In genomic region chr1:245181123-245181522, GRCh38 we compare ENCODE assay signal across 28 cellular contexts. TPM values are rescaled to one million over a fixed set of nuclear protein-coding genes. Genes with fewer than 3 reads are reported as not detected.
A peak's percentile ranks its signal among the peaks of the same experiment; 100 is the strongest.
DNase-seq lines count a peak whose midpoint lies in the region; ATAC-seq and TF ChIP-seq lines count a peak whose summit lies in the region.
"Had no signal": no experiment of that assay in that cellular context is flagged by ENCODE, and none has a peak within 500 bp of the region (broad histone marks: within the 10 kb centered on the region; RNA-seq: fewer than 3 reads in every experiment).

No MANE protein-coding gene starts in this region.

- peak; percentile 86 for DNase-seq in NCI-H146 (lab: John Stamatoyannopoulos, UW)
- no peak for DNase-seq in neuronal stem cell (ENCODE audit: low spot score)
- no peak for DNase-seq in esophagus muscularis mucosa (ENCODE audit: extremely low spot score)
- no peak for DNase-seq in CD8-positive, alpha-beta T cell
- DNase-seq in activated CD4-positive, alpha-beta T cell treated with anti-CD3 and anti-CD28 coated beads for 48 hours: no peak
- DNase-seq: activated CD4-positive, alpha-beta T cell treated with anti-CD3 and anti-CD28 coated beads, Interleukin-2, amount 50 U/mL, for 1 hour; activated naive CD4-positive, alpha-beta T cell treated with anti-CD3 and anti-CD28 coated beads for 36 hours; activated T-cell treated with anti-CD3 and anti-CD28 coated beads, Interleukin-2, amount 50 U/mL, for 72 hours; amniotic stem cell; CD4-positive, alpha-beta T cell; colonic mucosa; effector memory CD4-positive, alpha-beta T cell; erythroblast; foreskin fibroblast; GM23248; heart left ventricle; mammary epithelial cell; NCI-H1048; NCI-H2081 treated with DMSO at 0.1 percent for 48 hours; NCI-H510A treated with DMSO at 0.1 percent for 48 hours; psoas muscle; sigmoid colon; stimulated activated naive CD4-positive, alpha-beta T cell; testis; uterus had no signal

- H2BK15ac ChIP-seq in neuronal stem cell (ENCODE audit: low read length): no peak overlapping the region

- no peak overlapping the region for H4K91ac ChIP-seq in neuronal stem cell (ENCODE audit: low read depth, low read length, poor library complexity)

- H3K18ac ChIP-seq in neuronal stem cell (ENCODE audit: low read length): no peak overlapping the region

- H3K36me3 ChIP-seq in KOPT-K1 (ENCODE audit: insufficient read depth, low read length): no peaks in the 10 kb centered on the region
- H3K36me3 ChIP-seq in neuronal stem cell (replicated peaks in 1 of 2; ENCODE audit: control insufficient read depth in 2 of 2, insufficient read depth in 2 of 2, low read length in 2 of 2): no peaks in the 10 kb centered on the region
- no peaks in the 10 kb centered on the region for H3K36me3 ChIP-seq in esophagus muscularis mucosa
- H3K36me3 ChIP-seq in CD8-positive, alpha-beta T cell (ENCODE audit: insufficient read depth, low read length): no peaks in the 10 kb centered on the region
- H3K36me3 ChIP-seq: colonic mucosa, heart left ventricle, sigmoid colon, uterus had no signal

- H3K79me1 ChIP-seq in neuronal stem cell (ENCODE audit: low read depth, low read length): no peaks in the 10 kb centered on the region

- TF ChIP-seq CTCF in brain (conservative IDR thresholded peaks at IDR 0.05): no peak
- TF ChIP-seq CTCF in esophagus muscularis mucosa (IDR thresholded peaks at IDR 0.05): no peak
- TF ChIP-seq CTCF in CD8-positive, alpha-beta T cell (IDR thresholded peaks at IDR 0.05): no peak

- H3K14ac ChIP-seq in neuronal stem cell (ENCODE audit: low read length): no peak overlapping the region

- H3K4me3 ChIP-seq in neuronal stem cell (ENCODE audit: low read length in 2 of 2): peak overlapping the region in 1 of 2 donors; percentile 19
- H3K4me3 ChIP-seq in esophagus muscularis mucosa: no peak overlapping the region
- no peak overlapping the region for H3K4me3 ChIP-seq in CD8-positive, alpha-beta T cell (ENCODE audit: low read depth, low read length)
- H3K4me3 ChIP-seq: colonic mucosa, GM23248, heart left ventricle, psoas muscle, sigmoid colon, testis, uterus had no signal

- peak overlapping the region in 4 of 5 experiments; percentile 51 to 85 (median 80) for H3K27ac Mint-ChIP-seq in brain
- no peak overlapping the region for H3K27ac Mint-ChIP-seq in CD8-positive, alpha-beta T cell
- H3K27ac Mint-ChIP-seq: activated naive CD4-positive, alpha-beta T cell treated with anti-CD3 and anti-CD28 coated beads for 36 hours; activated T-cell treated with anti-CD3 and anti-CD28 coated beads, Interleukin-2, amount 50 U/mL, for 72 hours; CD4-positive, alpha-beta T cell had no signal

- peaks cover 6 to 12% of the 10 kb centered on the region in 2 donors for H3K4me1 ChIP-seq in neuronal stem cell (ENCODE audit: control insufficient read depth in 2 of 2, insufficient read depth in 1 of 2, low read depth in 1 of 2, low read length in 2 of 2)
- no peaks in the 10 kb centered on the region for H3K4me1 ChIP-seq in esophagus muscularis mucosa
- H3K4me1 ChIP-seq in CD8-positive, alpha-beta T cell (ENCODE audit: insufficient read depth, low read length): no peaks in the 10 kb centered on the region
- H3K4me1 ChIP-seq: colonic mucosa, psoas muscle, sigmoid colon, testis, uterus had no signal

- H2BK120ac ChIP-seq in neuronal stem cell (ENCODE audit: low read depth, low read length): no peak overlapping the region

- WGBS in neuronal stem cell (ENCODE audit: extremely low coverage in 2 of 2, insufficient read length in 2 of 2, insufficient replicate concordance in 1 of 2), 2 donors: no CpG with 5 or more reads among the region's 7 CpGs
- 82% methylated on average over 7 of the region's 7 CpGs for WGBS in esophagus muscularis mucosa

- H3K4me3 Mint-ChIP-seq in brain: peak overlapping the region; percentile 1 to 76 (median 54)
- no peak overlapping the region for H3K4me3 Mint-ChIP-seq in CD8-positive, alpha-beta T cell
- H3K4me3 Mint-ChIP-seq: activated naive CD4-positive, alpha-beta T cell treated with anti-CD3 and anti-CD28 coated beads for 36 hours; activated T-cell treated with anti-CD3 and anti-CD28 coated beads, Interleukin-2, amount 50 U/mL, for 72 hours; CD4-positive, alpha-beta T cell had no signal

- no peak for TF ChIP-seq EP300 in esophagus muscularis mucosa (IDR thresholded peaks at IDR 0.05)

- no peaks in the 10 kb centered on the region for H3K9me3 Mint-ChIP-seq in brain
- H3K9me3 Mint-ChIP-seq in CD8-positive, alpha-beta T cell: no peaks in the 10 kb centered on the region
- H3K9me3 Mint-ChIP-seq: activated naive CD4-positive, alpha-beta T cell treated with anti-CD3 and anti-CD28 coated beads for 36 hours; activated T-cell treated with anti-CD3 and anti-CD28 coated beads, Interleukin-2, amount 50 U/mL, for 72 hours; CD4-positive, alpha-beta T cell had no signal

- no peaks in the 10 kb centered on the region for H3K27me3 Mint-ChIP-seq in brain
- no peaks in the 10 kb centered on the region for H3K27me3 Mint-ChIP-seq in CD8-positive, alpha-beta T cell (ENCODE audit: low read depth)
- H3K27me3 Mint-ChIP-seq: CD4-positive, alpha-beta T cell had no signal

- no peak overlapping the region for H2BK5ac ChIP-seq in neuronal stem cell (ENCODE audit: low read length)

- H2BK12ac ChIP-seq in neuronal stem cell (ENCODE audit: low read length): no peak overlapping the region

- CTCF ChIA-PET in CD8-positive, alpha-beta T cell (lab: Charles Lee): interaction anchor here (0.8 to 1.6 kb wide), 2 partner anchors 10 to 28 kb away, joined by 3 to 4 read pairs; no protein-coding TSS in a partner anchor

- no peak overlapping the region for H2AK5ac ChIP-seq in neuronal stem cell (ENCODE audit: low read depth, low read length)

- H3K4me1 Mint-ChIP-seq in brain: peaks cover 34% of the 10 kb centered on the region
- H3K4me1 Mint-ChIP-seq in CD8-positive, alpha-beta T cell (ENCODE audit: low read depth): no peaks in the 10 kb centered on the region

- no peak overlapping the region for H4K8ac ChIP-seq in neuronal stem cell (ENCODE audit: low read depth, low read length)

- POLR2A ChIA-PET in CD8-positive, alpha-beta T cell (lab: Charles Lee): no interaction called here

- no peak for TF ChIP-seq POLR2A in esophagus muscularis mucosa (IDR thresholded peaks at IDR 0.05; ENCODE audit: low read depth)

- H3K9ac ChIP-seq in neuronal stem cell (ENCODE audit: low read depth, low read length, poor library complexity): no peak overlapping the region
- H3K9ac ChIP-seq: GM23248 had no signal

- H3K23ac ChIP-seq in neuronal stem cell (ENCODE audit: low read depth, low read length, poor library complexity): no peak overlapping the region

- H3K27me3 ChIP-seq in neuronal stem cell (ENCODE audit: control insufficient read depth in 3 of 3, insufficient read depth in 3 of 3, low read depth in 1 of 3, low read length in 3 of 3) (no peaks in the 10 kb centered on the region), esophagus muscularis mucosa (no peaks in the 10 kb centered on the region)
- H3K27me3 ChIP-seq in CD8-positive, alpha-beta T cell (ENCODE audit: insufficient read depth, low read length): no peaks in the 10 kb centered on the region
- H3K27me3 ChIP-seq: colonic mucosa, heart left ventricle, sigmoid colon, testis, uterus had no signal

- no peak overlapping the region for H3K4me2 ChIP-seq in neuronal stem cell (ENCODE audit: insufficient read depth, low read length, poor library complexity, severe bottlenecking)

- no peaks in the 10 kb centered on the region for H3K36me3 Mint-ChIP-seq in brain
- no peaks in the 10 kb centered on the region for H3K36me3 Mint-ChIP-seq in CD8-positive, alpha-beta T cell

- ATAC-seq in CD8-positive, alpha-beta T cell: no peak
- ATAC-seq: activated T-cell treated with anti-CD3 and anti-CD28 coated beads, Interleukin-2, amount 50 U/mL, for 72 hours; Panc1; psoas muscle had no signal

- no peak overlapping the region for H3K4ac ChIP-seq in neuronal stem cell (ENCODE audit: low read length)

- peak overlapping the region; percentile 76 for H2AFZ ChIP-seq in neuronal stem cell (ENCODE audit: low read length)

- intact Hi-C loops in esophagus muscularis mucosa (cut with DNase I): no loop called here
- intact Hi-C loops in CD8-positive, alpha-beta T cell (cut with DNase I, micrococcal nuclease): no loop called here

- H3K27ac ChIP-seq in KOPT-K1 (ENCODE audit: low read depth, low read length, poor library complexity, severe bottlenecking): peak overlapping the region; percentile 6
- no peak overlapping the region for H3K27ac ChIP-seq in neuronal stem cell (replicated peaks; ENCODE audit: low read length)
- no peak overlapping the region for H3K27ac ChIP-seq in esophagus muscularis mucosa (replicated peaks in 1 of 4)
- H3K27ac ChIP-seq in CD8-positive, alpha-beta T cell (ENCODE audit: low read depth, low read length): no peak overlapping the region
- H3K27ac ChIP-seq: colonic mucosa, GM23248, heart left ventricle, psoas muscle, sigmoid colon, testis, uterus had no signal

- no peaks in the 10 kb centered on the region for H3K9me3 ChIP-seq in KOPT-K1 (ENCODE audit: insufficient read depth, low read length, poor library complexity, severe bottlenecking)
- no peaks in the 10 kb centered on the region for H3K9me3 ChIP-seq in neuronal stem cell (replicated peaks in 1 of 2; ENCODE audit: control insufficient read depth in 2 of 2, insufficient read depth in 1 of 2, low read depth in 1 of 2, low read length in 2 of 2)
- H3K9me3 ChIP-seq in esophagus muscularis mucosa: no peaks in the 10 kb centered on the region
- no peaks in the 10 kb centered on the region for H3K9me3 ChIP-seq in CD8-positive, alpha-beta T cell (ENCODE audit: low read length)
- H3K9me3 ChIP-seq: colonic mucosa, heart left ventricle, psoas muscle, sigmoid colon, testis, uterus had no signal

RNA-seq across cellular contexts. Expression of gene KIF26B, which starts 26.3 kb away (rescaled TPM):
- 17.6 TPM for polyA plus RNA-seq in brain (ENCODE audit: insufficient read depth, low read depth, low replicate concordance)
- polyA plus RNA-seq in neuronal stem cell (2013, experiment 1 of 2): 0.33 TPM
- polyA plus RNA-seq in neuronal stem cell (2013, experiment 2 of 2): 0.26 TPM
- total RNA-seq in esophagus muscularis mucosa: 1 to 10 TPM in 2 of 4 donors, under 1 TPM in 2; 0.13 to 3.7 (median 1.3) TPM
- not detected for total RNA-seq in CD8-positive, alpha-beta T cell
